Comparison of ENCODE assay signal across 1 cellular context in the genomic region with DNA sequence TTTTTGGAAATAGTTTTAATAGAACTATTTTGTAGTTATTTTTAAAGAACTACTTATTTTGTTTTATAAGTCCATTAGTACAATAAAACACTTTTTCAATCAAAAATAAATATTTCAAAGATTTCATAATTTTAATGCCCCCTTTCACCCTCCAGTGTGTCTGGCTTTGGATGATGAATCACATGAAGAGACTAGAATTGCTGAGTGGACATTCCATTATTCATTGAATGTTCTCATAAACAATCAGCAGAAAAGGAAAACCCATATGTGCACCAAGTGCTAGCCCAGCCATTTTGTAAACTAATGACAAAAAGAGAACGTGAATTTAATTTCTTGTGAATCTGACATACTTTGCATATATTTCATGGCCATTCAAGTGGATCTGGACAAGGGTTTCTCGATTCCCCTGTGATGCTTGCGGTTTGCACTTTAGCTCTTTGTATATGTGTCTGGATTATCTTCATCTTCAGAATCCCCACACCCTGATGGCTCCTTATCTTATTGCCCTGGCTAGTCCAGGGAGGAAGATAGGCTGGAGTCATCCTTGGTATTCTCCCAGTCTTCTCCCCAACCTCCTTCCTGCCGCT.
A peak's percentile ranks its signal among the peaks of the same experiment; 100 is the strongest.
TF ChIP-seq lines count a peak whose summit lies in the region.

No MANE protein-coding gene starts in this region.

TF ChIP-seq in K562, 482 proteins besides CTCF, POLR2A, EP300 and RAD21:
- TF ChIP-seq BCOR (IDR thresholded peaks at IDR 0.05) (no peak), C11orf30 (IDR thresholded peaks at IDR 0.05; ENCODE audit: low read depth) (peak; percentile 71), SMAD2 (IDR thresholded peaks at IDR 0.05; ENCODE audit: low read depth, low read length) (no peak), MAFF (IDR thresholded peaks at IDR 0.05; ENCODE audit: low read length) (peak; percentile 71), HDAC1 (IDR thresholded peaks at IDR 0.05) (no peak), CBFA2T3 (IDR thresholded peaks at IDR 0.05) (peak; percentile 34; the same call in 1 of the 2 replicates), NCOA2 (IDR thresholded peaks at IDR 0.05; ENCODE audit: partially characterized antibody in 2 of 2) (no peak), MIER1 (IDR thresholded peaks at IDR 0.05; ENCODE audit: low read depth) (no peak), PHF20 (IDR thresholded peaks at IDR 0.05; ENCODE audit: partially characterized antibody) (no peak), RBM34 (IDR thresholded peaks at IDR 0.05; ENCODE audit: borderline replicate concordance, insufficient read depth, low read length) (no peak), ZNF316 (IDR thresholded peaks at IDR 0.05) (peak; percentile 87), MAFK (IDR thresholded peaks at IDR 0.05; ENCODE audit: low read length) (peak; percentile 50; the same call in 1 of the 2 replicates), EP400 (IDR thresholded peaks at IDR 0.05) (no peak), CREBBP (IDR thresholded peaks at IDR 0.05; ENCODE audit: low read depth, low read length) (no peak), ZSCAN29 (IDR thresholded peaks at IDR 0.05) (no peak), MAFG (tag; conservative IDR thresholded peaks at IDR 0.05) (peak; percentile 85), MCM2 (IDR thresholded peaks at IDR 0.05; ENCODE audit: low read depth) (no peak), SPI1 (IDR thresholded peaks at IDR 0.05; ENCODE audit: borderline replicate concordance, low read depth, low read length) (no peak), STAT5A (IDR thresholded peaks at IDR 0.05; ENCODE audit: borderline replicate concordance, low read length) (no peak), TRIM28 (IDR thresholded peaks at IDR 0.05) (no peak), ARID1B (IDR thresholded peaks at IDR 0.05) (no peak)
- TF ChIP-seq, protein P1, sequence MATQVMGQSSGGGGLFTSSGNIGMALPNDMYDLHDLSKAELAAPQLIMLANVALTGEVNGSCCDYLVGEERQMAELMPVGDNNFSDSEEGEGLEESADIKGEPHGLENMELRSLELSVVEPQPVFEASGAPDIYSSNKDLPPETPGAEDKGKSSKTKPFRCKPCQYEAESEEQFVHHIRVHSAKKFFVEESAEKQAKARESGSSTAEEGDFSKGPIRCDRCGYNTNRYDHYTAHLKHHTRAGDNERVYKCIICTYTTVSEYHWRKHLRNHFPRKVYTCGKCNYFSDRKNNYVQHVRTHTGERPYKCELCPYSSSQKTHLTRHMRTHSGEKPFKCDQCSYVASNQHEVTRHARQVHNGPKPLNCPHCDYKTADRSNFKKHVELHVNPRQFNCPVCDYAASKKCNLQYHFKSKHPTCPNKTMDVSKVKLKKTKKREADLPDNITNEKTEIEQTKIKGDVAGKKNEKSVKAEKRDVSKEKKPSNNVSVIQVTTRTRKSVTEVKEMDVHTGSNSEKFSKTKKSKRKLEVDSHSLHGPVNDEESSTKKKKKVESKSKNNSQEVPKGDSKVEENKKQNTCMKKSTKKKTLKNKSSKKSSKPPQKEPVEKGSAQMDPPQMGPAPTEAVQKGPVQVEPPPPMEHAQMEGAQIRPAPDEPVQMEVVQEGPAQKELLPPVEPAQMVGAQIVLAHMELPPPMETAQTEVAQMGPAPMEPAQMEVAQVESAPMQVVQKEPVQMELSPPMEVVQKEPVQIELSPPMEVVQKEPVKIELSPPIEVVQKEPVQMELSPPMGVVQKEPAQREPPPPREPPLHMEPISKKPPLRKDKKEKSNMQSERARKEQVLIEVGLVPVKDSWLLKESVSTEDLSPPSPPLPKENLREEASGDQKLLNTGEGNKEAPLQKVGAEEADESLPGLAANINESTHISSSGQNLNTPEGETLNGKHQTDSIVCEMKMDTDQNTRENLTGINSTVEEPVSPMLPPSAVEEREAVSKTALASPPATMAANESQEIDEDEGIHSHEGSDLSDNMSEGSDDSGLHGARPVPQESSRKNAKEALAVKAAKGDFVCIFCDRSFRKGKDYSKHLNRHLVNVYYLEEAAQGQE (CRISPR knock-in tag; IDR thresholded peaks at IDR 0.05; ENCODE audit: low read depth): no peak
- TF ChIP-seq, protein P2, sequence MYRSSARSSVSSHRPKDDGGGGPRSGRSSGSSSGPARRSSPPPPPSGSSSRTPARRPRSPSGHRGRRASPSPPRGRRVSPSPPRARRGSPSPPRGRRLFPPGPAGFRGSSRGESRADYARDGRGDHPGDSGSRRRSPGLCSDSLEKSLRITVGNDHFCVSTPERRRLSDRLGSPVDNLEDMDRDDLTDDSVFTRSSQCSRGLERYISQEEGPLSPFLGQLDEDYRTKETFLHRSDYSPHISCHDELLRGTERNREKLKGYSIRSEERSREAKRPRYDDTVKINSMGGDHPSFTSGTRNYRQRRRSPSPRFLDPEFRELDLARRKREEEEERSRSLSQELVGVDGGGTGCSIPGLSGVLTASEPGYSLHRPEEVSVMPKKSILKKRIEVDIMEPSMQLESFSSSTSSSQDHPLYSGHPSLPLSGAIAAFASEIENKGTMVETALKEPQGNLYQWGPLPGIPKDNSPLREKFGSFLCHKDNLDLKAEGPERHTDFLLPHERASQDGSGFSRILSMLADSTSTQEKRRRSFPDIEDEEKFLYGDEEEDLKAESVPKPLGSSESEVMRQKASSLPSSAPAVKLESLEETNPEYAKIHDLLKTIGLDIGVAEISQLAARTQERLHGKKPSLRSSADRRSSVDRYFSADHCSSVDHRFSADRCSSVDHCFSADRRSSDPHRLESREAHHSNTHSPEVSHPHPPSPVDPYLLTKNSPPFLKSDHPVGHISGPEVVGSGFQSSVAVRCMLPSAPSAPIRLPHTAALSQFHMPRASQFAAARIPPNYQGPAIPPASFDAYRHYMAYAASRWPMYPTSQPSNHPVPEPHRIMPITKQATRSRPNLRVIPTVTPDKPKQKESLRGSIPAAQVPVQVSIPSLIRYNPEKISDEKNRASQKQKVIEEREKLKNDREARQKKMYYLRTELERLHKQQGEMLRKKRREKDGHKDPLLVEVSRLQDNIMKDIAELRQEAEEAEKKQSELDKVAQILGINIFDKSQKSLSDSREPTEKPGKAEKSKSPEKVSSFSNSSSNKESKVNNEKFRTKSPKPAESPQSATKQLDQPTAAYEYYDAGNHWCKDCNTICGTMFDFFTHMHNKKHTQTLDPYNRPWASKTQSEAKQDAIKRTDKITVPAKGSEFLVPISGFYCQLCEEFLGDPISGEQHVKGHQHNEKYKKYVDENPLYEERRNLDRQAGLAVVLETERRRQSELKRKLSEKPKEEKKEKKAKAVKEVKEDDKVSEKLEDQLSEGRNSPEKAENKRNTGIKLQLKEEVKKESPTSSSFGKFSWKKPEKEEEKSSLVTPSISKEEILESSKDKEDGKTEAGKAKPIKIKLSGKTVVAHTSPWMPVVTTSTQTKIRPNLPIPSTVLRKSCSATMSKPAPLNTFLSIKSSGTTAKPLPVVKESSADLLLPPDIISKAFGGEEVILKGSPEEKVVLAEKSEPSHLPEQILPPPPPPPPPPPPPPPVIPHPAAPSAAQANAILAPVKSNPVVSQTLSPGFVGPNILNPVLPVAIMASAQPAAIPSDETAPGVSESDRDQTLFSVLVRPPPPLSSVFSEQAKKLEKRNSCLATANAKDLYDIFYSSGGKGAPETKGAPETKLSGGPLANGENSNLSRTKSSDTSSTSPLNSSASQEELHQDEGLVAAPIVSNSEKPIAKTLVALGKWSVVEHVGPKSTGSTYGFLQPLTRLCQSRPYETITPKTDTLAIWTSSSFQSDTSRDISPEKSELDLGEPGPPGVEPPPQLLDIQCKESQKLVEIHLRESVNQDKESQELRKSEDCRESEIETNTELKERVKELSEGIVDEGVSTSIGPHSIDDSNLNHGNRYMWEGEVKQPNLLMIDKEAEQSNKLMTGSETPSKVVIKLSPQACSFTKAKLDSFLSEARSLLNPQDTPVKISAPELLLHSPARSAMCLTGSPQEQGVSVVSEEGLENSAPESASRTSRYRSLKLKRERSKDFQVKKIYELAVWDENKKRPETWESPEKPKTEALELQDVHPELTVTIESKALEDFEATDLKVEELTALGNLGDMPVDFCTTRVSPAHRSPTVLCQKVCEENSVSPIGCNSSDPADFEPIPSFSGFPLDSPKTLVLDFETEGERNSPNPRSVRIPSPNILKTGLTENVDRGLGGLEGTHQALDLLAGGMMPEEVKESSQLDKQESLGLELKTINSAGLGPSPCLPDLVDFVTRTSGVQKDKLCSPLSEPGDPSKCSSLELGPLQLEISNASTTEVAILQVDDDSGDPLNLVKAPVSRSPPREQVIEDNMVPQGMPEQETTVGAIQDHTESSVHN (IDR thresholded peaks at IDR 0.05; ENCODE audit: borderline replicate concordance in 1 of 2, low read depth in 1 of 2): no peak
- TF ChIP-seq, protein P3, sequence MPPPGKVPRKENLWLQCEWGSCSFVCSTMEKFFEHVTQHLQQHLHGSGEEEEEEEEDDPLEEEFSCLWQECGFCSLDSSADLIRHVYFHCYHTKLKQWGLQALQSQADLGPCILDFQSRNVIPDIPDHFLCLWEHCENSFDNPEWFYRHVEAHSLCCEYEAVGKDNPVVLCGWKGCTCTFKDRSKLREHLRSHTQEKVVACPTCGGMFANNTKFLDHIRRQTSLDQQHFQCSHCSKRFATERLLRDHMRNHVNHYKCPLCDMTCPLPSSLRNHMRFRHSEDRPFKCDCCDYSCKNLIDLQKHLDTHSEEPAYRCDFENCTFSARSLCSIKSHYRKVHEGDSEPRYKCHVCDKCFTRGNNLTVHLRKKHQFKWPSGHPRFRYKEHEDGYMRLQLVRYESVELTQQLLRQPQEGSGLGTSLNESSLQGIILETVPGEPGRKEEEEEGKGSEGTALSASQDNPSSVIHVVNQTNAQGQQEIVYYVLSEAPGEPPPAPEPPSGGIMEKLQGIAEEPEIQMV (tag; conservative IDR thresholded peaks at IDR 0.05; ENCODE audit: low read depth): no peak
- TF ChIP-seq, protein P4, sequence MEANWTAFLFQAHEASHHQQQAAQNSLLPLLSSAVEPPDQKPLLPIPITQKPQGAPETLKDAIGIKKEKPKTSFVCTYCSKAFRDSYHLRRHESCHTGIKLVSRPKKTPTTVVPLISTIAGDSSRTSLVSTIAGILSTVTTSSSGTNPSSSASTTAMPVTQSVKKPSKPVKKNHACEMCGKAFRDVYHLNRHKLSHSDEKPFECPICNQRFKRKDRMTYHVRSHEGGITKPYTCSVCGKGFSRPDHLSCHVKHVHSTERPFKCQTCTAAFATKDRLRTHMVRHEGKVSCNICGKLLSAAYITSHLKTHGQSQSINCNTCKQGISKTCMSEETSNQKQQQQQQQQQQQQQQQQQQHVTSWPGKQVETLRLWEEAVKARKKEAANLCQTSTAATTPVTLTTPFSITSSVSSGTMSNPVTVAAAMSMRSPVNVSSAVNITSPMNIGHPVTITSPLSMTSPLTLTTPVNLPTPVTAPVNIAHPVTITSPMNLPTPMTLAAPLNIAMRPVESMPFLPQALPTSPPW (CRISPR knock-in tag; IDR thresholded peaks at IDR 0.05): no peak
- TF ChIP-seq, protein P5, sequence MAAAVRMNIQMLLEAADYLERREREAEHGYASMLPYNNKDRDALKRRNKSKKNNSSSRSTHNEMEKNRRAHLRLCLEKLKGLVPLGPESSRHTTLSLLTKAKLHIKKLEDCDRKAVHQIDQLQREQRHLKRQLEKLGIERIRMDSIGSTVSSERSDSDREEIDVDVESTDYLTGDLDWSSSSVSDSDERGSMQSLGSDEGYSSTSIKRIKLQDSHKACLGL (CRISPR knock-in tag; IDR thresholded peaks at IDR 0.05; ENCODE audit: borderline replicate concordance, poor library complexity, severe bottlenecking): no peak
- TF ChIP-seq, protein P6, sequence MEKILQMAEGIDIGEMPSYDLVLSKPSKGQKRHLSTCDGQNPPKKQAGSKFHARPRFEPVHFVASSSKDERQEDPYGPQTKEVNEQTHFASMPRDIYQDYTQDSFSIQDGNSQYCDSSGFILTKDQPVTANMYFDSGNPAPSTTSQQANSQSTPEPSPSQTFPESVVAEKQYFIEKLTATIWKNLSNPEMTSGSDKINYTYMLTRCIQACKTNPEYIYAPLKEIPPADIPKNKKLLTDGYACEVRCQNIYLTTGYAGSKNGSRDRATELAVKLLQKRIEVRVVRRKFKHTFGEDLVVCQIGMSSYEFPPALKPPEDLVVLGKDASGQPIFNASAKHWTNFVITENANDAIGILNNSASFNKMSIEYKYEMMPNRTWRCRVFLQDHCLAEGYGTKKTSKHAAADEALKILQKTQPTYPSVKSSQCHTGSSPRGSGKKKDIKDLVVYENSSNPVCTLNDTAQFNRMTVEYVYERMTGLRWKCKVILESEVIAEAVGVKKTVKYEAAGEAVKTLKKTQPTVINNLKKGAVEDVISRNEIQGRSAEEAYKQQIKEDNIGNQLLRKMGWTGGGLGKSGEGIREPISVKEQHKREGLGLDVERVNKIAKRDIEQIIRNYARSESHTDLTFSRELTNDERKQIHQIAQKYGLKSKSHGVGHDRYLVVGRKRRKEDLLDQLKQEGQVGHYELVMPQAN (IDR thresholded peaks at IDR 0.05; ENCODE audit: borderline replicate concordance): no peak
